In the genomic region with DNA sequence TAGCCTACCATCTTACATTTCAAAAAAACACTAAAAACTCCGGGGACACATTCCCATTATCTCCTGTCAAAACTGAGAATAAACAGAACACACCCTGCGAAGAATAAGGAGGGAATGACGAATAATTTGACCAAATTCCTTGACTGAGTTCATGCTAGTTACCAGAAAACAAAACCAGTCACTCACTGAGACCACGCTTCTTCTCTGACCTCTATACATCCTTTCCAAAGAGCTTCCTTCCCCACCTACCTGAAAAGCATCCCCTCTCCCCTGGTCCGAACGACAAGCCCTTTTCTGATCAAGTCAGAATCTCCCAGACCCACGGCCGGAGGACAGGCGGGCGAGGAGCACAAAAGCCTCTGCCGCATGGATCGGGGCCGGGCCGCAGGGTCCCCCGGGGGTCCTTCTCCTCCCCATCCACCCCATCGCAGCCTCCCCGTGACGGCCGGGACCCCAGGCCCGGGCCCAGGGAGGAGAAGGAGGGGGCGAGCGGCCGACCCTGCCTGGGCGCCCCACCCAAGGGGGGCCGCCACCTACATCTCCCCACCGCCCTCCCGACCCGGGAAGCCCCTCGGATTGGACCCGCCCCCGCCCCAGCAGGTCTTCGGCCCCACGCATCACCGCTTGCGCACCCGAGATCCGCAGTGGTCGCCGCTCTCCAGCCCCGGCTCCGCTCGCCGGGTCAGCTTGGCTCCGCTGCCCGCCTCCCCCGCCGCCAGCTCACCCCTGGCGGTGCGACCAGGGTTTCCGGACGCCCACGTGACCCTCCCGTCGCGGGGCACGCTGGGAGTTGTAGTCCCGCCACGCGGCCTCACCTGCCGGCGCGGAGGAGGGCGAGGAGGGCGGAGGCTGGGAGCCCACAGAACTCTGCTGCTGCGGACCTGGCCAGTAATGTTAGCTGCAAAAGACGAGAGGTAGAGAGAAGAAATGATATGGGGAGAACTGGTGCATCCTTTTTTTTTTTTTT, we compare ENCODE assay signal across 1 cellular context.
TF ChIP-seq lines count a peak whose summit lies in the region.

TSS of gene SLC37A3 (minus strand) at position 747 of the 967 bp plus-strand sequence. CDS start 16,004 bp downstream, outside the sequence.

TF ChIP-seq in K562, 482 proteins besides CTCF, POLR2A, EP300 and RAD21 (continued from another document and continues in another):
- TF ChIP-seq, protein P1, sequence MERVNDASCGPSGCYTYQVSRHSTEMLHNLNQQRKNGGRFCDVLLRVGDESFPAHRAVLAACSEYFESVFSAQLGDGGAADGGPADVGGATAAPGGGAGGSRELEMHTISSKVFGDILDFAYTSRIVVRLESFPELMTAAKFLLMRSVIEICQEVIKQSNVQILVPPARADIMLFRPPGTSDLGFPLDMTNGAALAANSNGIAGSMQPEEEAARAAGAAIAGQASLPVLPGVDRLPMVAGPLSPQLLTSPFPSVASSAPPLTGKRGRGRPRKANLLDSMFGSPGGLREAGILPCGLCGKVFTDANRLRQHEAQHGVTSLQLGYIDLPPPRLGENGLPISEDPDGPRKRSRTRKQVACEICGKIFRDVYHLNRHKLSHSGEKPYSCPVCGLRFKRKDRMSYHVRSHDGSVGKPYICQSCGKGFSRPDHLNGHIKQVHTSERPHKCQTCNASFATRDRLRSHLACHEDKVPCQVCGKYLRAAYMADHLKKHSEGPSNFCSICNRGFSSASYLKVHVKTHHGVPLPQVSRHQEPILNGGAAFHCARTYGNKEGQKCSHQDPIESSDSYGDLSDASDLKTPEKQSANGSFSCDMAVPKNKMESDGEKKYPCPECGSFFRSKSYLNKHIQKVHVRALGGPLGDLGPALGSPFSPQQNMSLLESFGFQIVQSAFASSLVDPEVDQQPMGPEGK (CRISPR knock-in tag; IDR thresholded peaks at IDR 0.05; ENCODE audit: borderline replicate concordance) = no peak
- TF ChIP-seq, protein P2, sequence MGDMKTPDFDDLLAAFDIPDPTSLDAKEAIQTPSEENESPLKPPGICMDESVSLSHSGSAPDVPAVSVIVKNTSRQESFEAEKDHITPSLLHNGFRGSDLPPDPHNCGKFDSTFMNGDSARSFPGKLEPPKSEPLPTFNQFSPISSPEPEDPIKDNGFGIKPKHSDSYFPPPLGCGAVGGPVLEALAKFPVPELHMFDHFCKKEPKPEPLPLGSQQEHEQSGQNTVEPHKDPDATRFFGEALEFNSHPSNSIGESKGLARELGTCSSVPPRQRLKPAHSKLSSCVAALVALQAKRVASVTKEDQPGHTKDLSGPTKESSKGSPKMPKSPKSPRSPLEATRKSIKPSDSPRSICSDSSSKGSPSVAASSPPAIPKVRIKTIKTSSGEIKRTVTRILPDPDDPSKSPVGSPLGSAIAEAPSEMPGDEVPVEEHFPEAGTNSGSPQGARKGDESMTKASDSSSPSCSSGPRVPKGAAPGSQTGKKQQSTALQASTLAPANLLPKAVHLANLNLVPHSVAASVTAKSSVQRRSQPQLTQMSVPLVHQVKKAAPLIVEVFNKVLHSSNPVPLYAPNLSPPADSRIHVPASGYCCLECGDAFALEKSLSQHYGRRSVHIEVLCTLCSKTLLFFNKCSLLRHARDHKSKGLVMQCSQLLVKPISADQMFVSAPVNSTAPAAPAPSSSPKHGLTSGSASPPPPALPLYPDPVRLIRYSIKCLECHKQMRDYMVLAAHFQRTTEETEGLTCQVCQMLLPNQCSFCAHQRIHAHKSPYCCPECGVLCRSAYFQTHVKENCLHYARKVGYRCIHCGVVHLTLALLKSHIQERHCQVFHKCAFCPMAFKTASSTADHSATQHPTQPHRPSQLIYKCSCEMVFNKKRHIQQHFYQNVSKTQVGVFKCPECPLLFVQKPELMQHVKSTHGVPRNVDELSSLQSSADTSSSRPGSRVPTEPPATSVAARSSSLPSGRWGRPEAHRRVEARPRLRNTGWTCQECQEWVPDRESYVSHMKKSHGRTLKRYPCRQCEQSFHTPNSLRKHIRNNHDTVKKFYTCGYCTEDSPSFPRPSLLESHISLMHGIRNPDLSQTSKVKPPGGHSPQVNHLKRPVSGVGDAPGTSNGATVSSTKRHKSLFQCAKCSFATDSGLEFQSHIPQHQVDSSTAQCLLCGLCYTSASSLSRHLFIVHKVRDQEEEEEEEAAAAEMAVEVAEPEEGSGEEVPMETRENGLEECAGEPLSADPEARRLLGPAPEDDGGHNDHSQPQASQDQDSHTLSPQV (IDR thresholded peaks at IDR 0.05) = no peak
- peak; percentile 15; the same call in 1 of the 2 replicates for TF ChIP-seq SIN3B (IDR thresholded peaks at IDR 0.05; ENCODE audit: low read depth)
- TF ChIP-seq, protein P3, sequence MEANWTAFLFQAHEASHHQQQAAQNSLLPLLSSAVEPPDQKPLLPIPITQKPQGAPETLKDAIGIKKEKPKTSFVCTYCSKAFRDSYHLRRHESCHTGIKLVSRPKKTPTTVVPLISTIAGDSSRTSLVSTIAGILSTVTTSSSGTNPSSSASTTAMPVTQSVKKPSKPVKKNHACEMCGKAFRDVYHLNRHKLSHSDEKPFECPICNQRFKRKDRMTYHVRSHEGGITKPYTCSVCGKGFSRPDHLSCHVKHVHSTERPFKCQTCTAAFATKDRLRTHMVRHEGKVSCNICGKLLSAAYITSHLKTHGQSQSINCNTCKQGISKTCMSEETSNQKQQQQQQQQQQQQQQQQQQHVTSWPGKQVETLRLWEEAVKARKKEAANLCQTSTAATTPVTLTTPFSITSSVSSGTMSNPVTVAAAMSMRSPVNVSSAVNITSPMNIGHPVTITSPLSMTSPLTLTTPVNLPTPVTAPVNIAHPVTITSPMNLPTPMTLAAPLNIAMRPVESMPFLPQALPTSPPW (CRISPR knock-in tag; IDR thresholded peaks at IDR 0.05) = peak; percentile 86
- TF ChIP-seq CHD4 (IDR thresholded peaks at IDR 0.05; ENCODE audit: insufficient read depth, insufficient replicate concordance, low read depth, low read length, poor library complexity, severe bottlenecking) = no peak
- TF ChIP-seq ZNF143 (CRISPR knock-in tag; IDR thresholded peaks at IDR 0.05) = peak; percentile 98
- TF ChIP-seq NCOA2 (IDR thresholded peaks at IDR 0.05; ENCODE audit: partially characterized antibody in 2 of 2) = no peak
- TF ChIP-seq STAT5B (CRISPR knock-in tag; IDR thresholded peaks at IDR 0.05) = no peak
- no peak for TF ChIP-seq ZNF277 (CRISPR knock-in tag; IDR thresholded peaks at IDR 0.05; ENCODE audit: borderline replicate concordance)
- TF ChIP-seq ZBTB5 (IDR thresholded peaks at IDR 0.05) = no peak
- no peak for TF ChIP-seq HMG20B (CRISPR knock-in tag; IDR thresholded peaks at IDR 0.05)
- TF ChIP-seq CBX8 (IDR thresholded peaks at IDR 0.05; ENCODE audit: borderline replicate concordance, extremely low read depth, low read depth, low read length, poor library complexity, severe bottlenecking) = no peak
- TF ChIP-seq ZNF589 (CRISPR knock-in tag; IDR thresholded peaks at IDR 0.05; ENCODE audit: low read depth) = 0 out of 2 replicates have a peak, but pooled peaks have one; percentile 51
- TF ChIP-seq, protein P4, sequence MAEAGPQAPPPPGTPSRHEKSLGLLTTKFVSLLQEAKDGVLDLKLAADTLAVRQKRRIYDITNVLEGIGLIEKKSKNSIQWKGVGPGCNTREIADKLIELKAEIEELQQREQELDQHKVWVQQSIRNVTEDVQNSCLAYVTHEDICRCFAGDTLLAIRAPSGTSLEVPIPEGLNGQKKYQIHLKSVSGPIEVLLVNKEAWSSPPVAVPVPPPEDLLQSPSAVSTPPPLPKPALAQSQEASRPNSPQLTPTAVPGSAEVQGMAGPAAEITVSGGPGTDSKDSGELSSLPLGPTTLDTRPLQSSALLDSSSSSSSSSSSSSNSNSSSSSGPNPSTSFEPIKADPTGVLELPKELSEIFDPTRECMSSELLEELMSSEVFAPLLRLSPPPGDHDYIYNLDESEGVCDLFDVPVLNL (CRISPR knock-in tag; IDR thresholded peaks at IDR 0.05; ENCODE audit: low read depth) = 0 out of 2 replicates have a peak, but pooled peaks have one; percentile 5
- no peak for TF ChIP-seq PYGO2 (tag; IDR thresholded peaks at IDR 0.05)
- peak; percentile 59 for TF ChIP-seq SMAD4 (CRISPR knock-in tag; conservative IDR thresholded peaks at IDR 0.05)
- no peak for TF ChIP-seq ZBTB8A (IDR thresholded peaks at IDR 0.05; ENCODE audit: partially characterized antibody)
- peak in 2 of 3 experiments; percentile 81 to 82 for TF ChIP-seq YY1 (IDR thresholded peaks at IDR 0.05; ENCODE audit: borderline replicate concordance in 1 of 3, control insufficient read depth in 1 of 3, extremely low read depth in 1 of 3, insufficient read depth in 3 of 3, insufficient read length in 1 of 3, insufficient replicate concordance in 2 of 3, low read depth in 1 of 3, low read length in 2 of 3)
- TF ChIP-seq FOXP4 (CRISPR knock-in tag; IDR thresholded peaks at IDR 0.05; ENCODE audit: borderline replicate concordance) = 0 out of 2 replicates have a peak, but pooled peaks have one; percentile 13
- no peak for TF ChIP-seq ZNF609 (CRISPR knock-in tag; IDR thresholded peaks at IDR 0.05; ENCODE audit: borderline replicate concordance)
- peak; percentile 92 for TF ChIP-seq SUPT5H (IDR thresholded peaks at IDR 0.05)
- TF ChIP-seq ZNF217 (CRISPR knock-in tag; IDR thresholded peaks at IDR 0.05) = no peak
- TF ChIP-seq JUN (IDR thresholded peaks at IDR 0.05; ENCODE audit: borderline replicate concordance, low read depth, low read length) = peak; percentile 74; the same call in 1 of the 2 replicates
- no peak for TF ChIP-seq JUN (CRISPR knock-in tag; IDR thresholded peaks at IDR 0.05; ENCODE audit: borderline replicate concordance)
